Comparison of ENCODE assay signal across 21 cellular contexts in the genomic region with DNA sequence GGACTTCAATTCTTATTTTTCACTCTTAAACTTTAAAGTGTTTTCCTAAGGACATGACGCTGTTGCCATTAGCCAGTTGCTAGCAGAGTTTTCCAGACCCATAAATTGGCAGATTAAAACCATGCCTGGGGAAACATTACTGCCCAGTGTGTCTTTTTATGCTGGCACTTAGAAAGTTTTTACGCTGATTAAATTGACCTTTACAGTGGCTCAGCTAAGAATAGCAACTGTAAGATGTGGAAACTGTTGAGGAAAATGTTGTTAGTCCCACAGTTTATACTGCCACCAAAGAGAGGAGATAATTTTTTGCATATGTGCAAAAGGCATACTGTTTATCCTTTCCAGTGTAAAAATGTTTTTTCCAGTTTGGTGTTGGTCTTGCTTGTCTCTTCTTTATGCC. TPM values are rescaled to one million over a fixed set of nuclear protein-coding genes. Genes with fewer than 3 reads are reported as not detected.
DNase-seq lines count a peak whose midpoint lies in the region; ATAC-seq and TF ChIP-seq lines count a peak whose summit lies in the region.
"Had no signal": no experiment of that assay in that cellular context is flagged by ENCODE, and none has a peak within 500 bp of the region (broad histone marks: within the 10 kb centered on the region; RNA-seq: fewer than 3 reads in every experiment).

No MANE protein-coding gene starts in this region.

- intact Hi-C loops in left ventricle myocardium inferior (cut with micrococcal nuclease) (no loop called here), Right ventricle myocardium superior (cut with DNase I) (no loop called here), esophagus muscularis mucosa (cut with DNase I) (no loop called here), vagina (cut with DNase I) (no loop called here)

- H3K36me3 ChIP-seq in left ventricle myocardium inferior (no peaks in the 10 kb centered on the region), esophagus muscularis mucosa (peaks cover 0 to 3% (median 0%) of the 10 kb centered on the region in 4 donors), parathyroid adenoma (ENCODE audit: control insufficient read depth, insufficient read depth, low read length) (no peaks in the 10 kb centered on the region), vagina (no peaks in the 10 kb centered on the region), BE2C (no peaks in the 10 kb centered on the region), brain microvascular endothelial cell (replicated peaks) (peaks cover 4% of the 10 kb centered on the region)

- H3K27ac ChIP-seq in left ventricle myocardium inferior (replicated peaks), result peak overlapping the region; percentile 89
- H3K27ac ChIP-seq in esophagus muscularis mucosa (replicated peaks in 1 of 4), result peak overlapping the region; percentile 59 to 90 (median 75)
- H3K27ac ChIP-seq in parathyroid adenoma, result peak overlapping the region; percentile 13
- H3K27ac ChIP-seq in vagina, result peak overlapping the region; percentile 36
- H3K27ac ChIP-seq in brain microvascular endothelial cell, result no peak overlapping the region
- H3K27ac ChIP-seq: VCaP had no signal

- TF ChIP-seq POLR2A in esophagus muscularis mucosa (IDR thresholded peaks at IDR 0.05; ENCODE audit: low read depth) (no peak), vagina (IDR thresholded peaks at IDR 0.05) (no peak)

- DNase-seq in left ventricle myocardium inferior (no peak), Right ventricle myocardium superior (no peak), esophagus muscularis mucosa (ENCODE audit: extremely low spot score) (no peak), vagina (ENCODE audit: extremely low spot score in 2 of 2) (no peak), BE2C (no peak), brain microvascular endothelial cell (no peak)
- DNase-seq: activated CD8-positive, alpha-beta T cell treated with anti-CD3 and anti-CD28 coated beads, Interleukin-2, amount 10 ng/mL, durations not matched to agents 7 days and 5 days; activated naive CD8-positive, alpha-beta T cell treated with anti-CD3 and anti-CD28 coated beads, Interleukin-2, amount 10 ng/mL, durations not matched to agents 7 days and 5 days; CD8-positive, alpha-beta memory T cell; central memory CD4-positive, alpha-beta T cell; stimulated activated CD4-positive, alpha-beta T cell treated with anti-CD3 and anti-CD28 coated beads, Interleukin-15, amount 100 ng/mL, for 24 hours; stimulated activated naive CD4-positive, alpha-beta T cell; T-helper 1 cell had no signal

- no peaks in the 10 kb centered on the region for H3K9me3 ChIP-seq in left ventricle myocardium inferior (replicated peaks)
- no peaks in the 10 kb centered on the region for H3K9me3 ChIP-seq in esophagus muscularis mucosa
- H3K9me3 ChIP-seq in parathyroid adenoma (ENCODE audit: control insufficient read depth, low read length), result no peaks in the 10 kb centered on the region
- no peaks in the 10 kb centered on the region for H3K9me3 ChIP-seq in vagina
- H3K9me3 ChIP-seq in BE2C, result no peaks in the 10 kb centered on the region

- WGBS in esophagus muscularis mucosa, result 60% methylated on average over 2 of the region's 2 CpGs

- H3K27me3 ChIP-seq in left ventricle myocardium inferior (ENCODE audit: low read depth) (no peaks in the 10 kb centered on the region), esophagus muscularis mucosa (no peaks in the 10 kb centered on the region), parathyroid adenoma (ENCODE audit: control insufficient read depth, insufficient read depth, low read length) (no peaks in the 10 kb centered on the region), vagina (no peaks in the 10 kb centered on the region), BE2C (no peaks in the 10 kb centered on the region), brain microvascular endothelial cell (replicated peaks) (no peaks in the 10 kb centered on the region)

- H3K9ac ChIP-seq in parathyroid adenoma, result no peak overlapping the region

- H3K4me1 ChIP-seq in left ventricle myocardium inferior, result peaks cover 99% of the 10 kb centered on the region
- peaks cover 71 to 87% (median 78%) of the 10 kb centered on the region in 4 donors for H3K4me1 ChIP-seq in esophagus muscularis mucosa
- peaks cover 28% of the 10 kb centered on the region for H3K4me1 ChIP-seq in parathyroid adenoma
- peaks cover 79% of the 10 kb centered on the region for H3K4me1 ChIP-seq in vagina
- peaks cover 4% of the 10 kb centered on the region; the same call in 1 of the 2 replicates for H3K4me1 ChIP-seq in BE2C

- peaks cover 51% of the 10 kb centered on the region for H3K79me2 ChIP-seq in parathyroid adenoma

- H3K4me3 ChIP-seq in left ventricle myocardium inferior (no peak overlapping the region), esophagus muscularis mucosa (no peak overlapping the region), parathyroid adenoma (ENCODE audit: low read depth, low read length) (no peak overlapping the region), vagina (no peak overlapping the region), BE2C (ENCODE audit: low read depth, low read length) (no peak overlapping the region), brain microvascular endothelial cell (ENCODE audit: low read depth, low read length) (no peak overlapping the region)

- in situ Hi-C loops in brain microvascular endothelial cell (cut with HindIII; ENCODE audit: low pct_ligation_motif_present, low sequenced_read_pairs), result no loop called here

- ATAC-seq in Right ventricle myocardium superior (ENCODE audit: poor library complexity) (no peak), GM21381 (IDR thresholded peaks at IDR 0.05; ENCODE audit: unreplicated experiment) (no peak)
- ATAC-seq: activated CD8-positive, alpha-beta T cell treated with anti-CD3 and anti-CD28 coated beads, Interleukin-2, amount 10 ng/mL, durations not matched to agents 7 days and 5 days; HCT116; left lobe of liver had no signal

- H2AFZ ChIP-seq in parathyroid adenoma, result no peak overlapping the region

- TF ChIP-seq CTCF in left ventricle myocardium inferior (IDR thresholded peaks at IDR 0.05; ENCODE audit: borderline replicate concordance) (no peak), esophagus muscularis mucosa (IDR thresholded peaks at IDR 0.05) (no peak), parathyroid adenoma (IDR thresholded peaks at IDR 0.05) (no peak), vagina (IDR thresholded peaks at IDR 0.05) (no peak), BE2C (IDR thresholded peaks at IDR 0.05; ENCODE audit: low read depth, low read length) (no peak), brain microvascular endothelial cell (IDR thresholded peaks at IDR 0.05; ENCODE audit: low read depth, low read length, missing control alignments) (no peak)

- no peak for TF ChIP-seq EP300 in esophagus muscularis mucosa (IDR thresholded peaks at IDR 0.05)

- peak overlapping the region; percentile 45 for H3K4me2 ChIP-seq in parathyroid adenoma (ENCODE audit: low read length)

RNA-seq across cellular contexts. Expression of gene CYP17A1, which starts 45.5 kb away (rescaled TPM):
- total RNA-seq in left ventricle myocardium inferior (not detected), Right ventricle myocardium superior (not detected), esophagus muscularis mucosa (not detected), vagina (43.2 TPM)
- polyA plus RNA-seq in BE2C (2012; ENCODE audit: insufficient read depth, insufficient read length, low read depth), result not detected
- total RNA-seq: A673; activated CD8-positive, alpha-beta T cell treated with anti-CD3 and anti-CD28 coated beads, Interleukin-2, amount 10 ng/mL, durations not matched to agents 7 days and 5 days; activated naive CD8-positive, alpha-beta T cell treated with anti-CD3 and anti-CD28 coated beads, Interleukin-2, amount 10 ng/mL, durations not matched to agents 7 days and 5 days; CD8-positive, alpha-beta memory T cell; LHCN-M2; pulmonary artery endothelial cell had no signal

RNA-seq across cellular contexts. Expression of gene WBP1L, which starts 48.0 kb away (rescaled TPM):
- total RNA-seq in left ventricle myocardium inferior (22.6 TPM), Right ventricle myocardium superior (19.7 TPM), esophagus muscularis mucosa (100 to 1,000 TPM in 2 of 4 donors, 10 to 100 TPM in 2; 88.5 to 147 (median 112) TPM), vagina (80.8 TPM)
- 13.1 TPM for polyA plus RNA-seq in BE2C (2012; ENCODE audit: insufficient read depth, insufficient read length, low read depth)

Comparison
In these comparisons a context has a peak if more than half of its experiments do, and no peak if none do; other contexts are left out.
1. RNA of gene CYP17A1, which starts 45.5 kb away (total RNA-seq): 43.2 TPM in vagina (single experiment); not detected in left ventricle myocardium inferior (single experiment), not detected in Right ventricle myocardium superior (single experiment) and not detected in esophagus muscularis mucosa; every median in the first group is over 10 times any median in the second.